2 cellular contexts compared by ENCODE assay signal in genomic region chr12:95066091-95066855, GRCh38.
TF ChIP-seq lines count a peak whose summit lies in the region.

No MANE protein-coding gene starts in this region.

TF ChIP-seq in K562, 482 proteins besides CTCF, POLR2A, EP300 and RAD21 (continued from another document):
- no peak for TF ChIP-seq TFAP4 (CRISPR knock-in tag; IDR thresholded peaks at IDR 0.05; ENCODE audit: borderline replicate concordance)

TF ChIP-seq in GM23338, 12 proteins besides CTCF, POLR2A, EP300 and RAD21:
- TF ChIP-seq, protein P1, sequence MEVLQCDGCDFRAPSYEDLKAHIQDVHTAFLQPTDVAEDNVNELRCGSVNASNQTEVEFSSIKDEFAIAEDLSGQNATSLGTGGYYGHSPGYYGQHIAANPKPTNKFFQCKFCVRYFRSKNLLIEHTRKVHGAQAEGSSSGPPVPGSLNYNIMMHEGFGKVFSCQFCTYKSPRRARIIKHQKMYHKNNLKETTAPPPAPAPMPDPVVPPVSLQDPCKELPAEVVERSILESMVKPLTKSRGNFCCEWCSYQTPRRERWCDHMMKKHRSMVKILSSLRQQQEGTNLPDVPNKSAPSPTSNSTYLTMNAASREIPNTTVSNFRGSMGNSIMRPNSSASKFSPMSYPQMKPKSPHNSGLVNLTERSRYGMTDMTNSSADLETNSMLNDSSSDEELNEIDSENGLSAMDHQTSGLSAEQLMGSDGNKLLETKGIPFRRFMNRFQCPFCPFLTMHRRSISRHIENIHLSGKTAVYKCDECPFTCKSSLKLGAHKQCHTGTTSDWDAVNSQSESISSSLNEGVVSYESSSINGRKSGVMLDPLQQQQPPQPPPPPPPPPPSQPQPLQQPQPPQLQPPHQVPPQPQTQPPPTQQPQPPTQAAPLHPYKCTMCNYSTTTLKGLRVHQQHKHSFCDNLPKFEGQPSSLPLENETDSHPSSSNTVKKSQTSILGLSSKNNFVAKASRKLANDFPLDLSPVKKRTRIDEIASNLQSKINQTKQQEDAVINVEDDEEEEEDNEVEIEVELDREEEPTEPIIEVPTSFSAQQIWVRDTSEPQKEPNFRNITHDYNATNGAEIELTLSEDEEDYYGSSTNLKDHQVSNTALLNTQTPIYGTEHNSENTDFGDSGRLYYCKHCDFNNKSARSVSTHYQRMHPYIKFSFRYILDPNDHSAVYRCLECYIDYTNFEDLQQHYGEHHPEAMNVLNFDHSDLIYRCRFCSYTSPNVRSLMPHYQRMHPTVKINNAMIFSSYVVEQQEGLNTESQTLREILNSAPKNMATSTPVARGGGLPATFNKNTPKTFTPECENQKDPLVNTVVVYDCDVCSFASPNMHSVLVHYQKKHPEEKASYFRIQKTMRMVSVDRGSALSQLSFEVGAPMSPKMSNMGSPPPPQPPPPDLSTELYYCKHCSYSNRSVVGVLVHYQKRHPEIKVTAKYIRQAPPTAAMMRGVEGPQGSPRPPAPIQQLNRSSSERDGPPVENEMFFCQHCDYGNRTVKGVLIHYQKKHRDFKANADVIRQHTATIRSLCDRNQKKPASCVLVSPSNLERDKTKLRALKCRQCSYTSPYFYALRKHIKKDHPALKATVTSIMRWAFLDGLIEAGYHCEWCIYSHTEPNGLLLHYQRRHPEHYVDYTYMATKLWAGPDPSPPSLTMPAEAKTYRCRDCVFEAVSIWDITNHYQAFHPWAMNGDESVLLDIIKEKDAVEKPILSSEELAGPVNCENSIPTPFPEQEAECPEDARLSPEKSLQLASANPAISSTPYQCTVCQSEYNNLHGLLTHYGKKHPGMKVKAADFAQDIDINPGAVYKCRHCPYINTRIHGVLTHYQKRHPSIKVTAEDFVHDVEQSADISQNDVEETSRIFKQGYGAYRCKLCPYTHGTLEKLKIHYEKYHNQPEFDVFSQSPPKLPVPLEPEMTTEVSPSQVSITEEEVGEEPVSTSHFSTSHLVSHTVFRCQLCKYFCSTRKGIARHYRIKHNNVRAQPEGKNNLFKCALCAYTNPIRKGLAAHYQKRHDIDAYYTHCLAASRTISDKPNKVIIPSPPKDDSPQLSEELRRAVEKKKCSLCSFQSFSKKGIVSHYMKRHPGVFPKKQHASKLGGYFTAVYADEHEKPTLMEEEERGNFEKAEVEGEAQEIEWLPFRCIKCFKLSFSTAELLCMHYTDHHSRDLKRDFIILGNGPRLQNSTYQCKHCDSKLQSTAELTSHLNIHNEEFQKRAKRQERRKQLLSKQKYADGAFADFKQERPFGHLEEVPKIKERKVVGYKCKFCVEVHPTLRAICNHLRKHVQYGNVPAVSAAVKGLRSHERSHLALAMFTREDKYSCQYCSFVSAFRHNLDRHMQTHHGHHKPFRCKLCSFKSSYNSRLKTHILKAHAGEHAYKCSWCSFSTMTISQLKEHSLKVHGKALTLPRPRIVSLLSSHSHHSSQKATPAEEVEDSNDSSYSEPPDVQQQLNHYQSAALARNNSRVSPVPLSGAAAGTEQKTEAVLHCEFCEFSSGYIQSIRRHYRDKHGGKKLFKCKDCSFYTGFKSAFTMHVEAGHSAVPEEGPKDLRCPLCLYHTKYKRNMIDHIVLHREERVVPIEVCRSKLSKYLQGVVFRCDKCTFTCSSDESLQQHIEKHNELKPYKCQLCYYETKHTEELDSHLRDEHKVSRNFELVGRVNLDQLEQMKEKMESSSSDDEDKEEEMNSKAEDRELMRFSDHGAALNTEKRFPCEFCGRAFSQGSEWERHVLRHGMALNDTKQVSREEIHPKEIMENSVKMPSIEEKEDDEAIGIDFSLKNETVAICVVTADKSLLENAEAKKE (CRISPR knock-in tag; IDR thresholded peaks at IDR 0.05) = no peak
- TF ChIP-seq REST (IDR thresholded peaks at IDR 0.05; ENCODE audit: unreplicated experiment) (no peak), ZNF114 (CRISPR knock-in tag; IDR thresholded peaks at IDR 0.05) (no peak), STAT1 (IDR thresholded peaks at IDR 0.05; ENCODE audit: unreplicated experiment) (no peak), CREB1 (CRISPR knock-in tag; IDR thresholded peaks at IDR 0.05; ENCODE audit: low read depth) (no peak), JUNB (IDR thresholded peaks at IDR 0.05; ENCODE audit: unreplicated experiment) (no peak), EZH2phosphoT487 (IDR thresholded peaks at IDR 0.05; ENCODE audit: unreplicated experiment) (no peak), POLR2AphosphoS5 (IDR thresholded peaks at IDR 0.05; ENCODE audit: low read depth) (no peak), ZNF331 (CRISPR knock-in tag; IDR thresholded peaks at IDR 0.05; ENCODE audit: low read depth) (no peak)
- TF ChIP-seq, protein P2, sequence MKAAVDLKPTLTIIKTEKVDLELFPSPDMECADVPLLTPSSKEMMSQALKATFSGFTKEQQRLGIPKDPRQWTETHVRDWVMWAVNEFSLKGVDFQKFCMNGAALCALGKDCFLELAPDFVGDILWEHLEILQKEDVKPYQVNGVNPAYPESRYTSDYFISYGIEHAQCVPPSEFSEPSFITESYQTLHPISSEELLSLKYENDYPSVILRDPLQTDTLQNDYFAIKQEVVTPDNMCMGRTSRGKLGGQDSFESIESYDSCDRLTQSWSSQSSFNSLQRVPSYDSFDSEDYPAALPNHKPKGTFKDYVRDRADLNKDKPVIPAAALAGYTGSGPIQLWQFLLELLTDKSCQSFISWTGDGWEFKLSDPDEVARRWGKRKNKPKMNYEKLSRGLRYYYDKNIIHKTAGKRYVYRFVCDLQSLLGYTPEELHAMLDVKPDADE (IDR thresholded peaks at IDR 0.05) = no peak
